Comparison of ENCODE assay signal across 8 cellular contexts in genomic region chr19:4730740-4731171, GRCh38. TPM values are rescaled to one million over a fixed set of nuclear protein-coding genes. Genes with fewer than 3 reads are reported as not detected.
A peak's percentile ranks its signal among the peaks of the same experiment; 100 is the strongest.
DNase-seq lines count a peak whose midpoint lies in the region; ATAC-seq, FAIRE-seq and TF ChIP-seq lines count a peak whose summit lies in the region.

No MANE protein-coding gene starts in this region.

- ATAC-seq in GM19324 (IDR thresholded peaks at IDR 0.05; ENCODE audit: low FRiP score, unreplicated experiment) (no peak), HG02852 (IDR thresholded peaks at IDR 0.05; ENCODE audit: unreplicated experiment) (no peak), HG02885 (IDR thresholded peaks at IDR 0.05; ENCODE audit: poor library complexity, unreplicated experiment) (no peak)

- no TSS peak for BruUV-seq in endothelial cell of umbilical vein (replicated peaks; lab: Mats Ljungman, UMichigan)

- TF ChIP-seq CTCF in AG10803 (conservative IDR thresholded peaks at IDR 0.05; ENCODE audit: low read length) (peak; percentile 52), endothelial cell of umbilical vein (IDR thresholded peaks at IDR 0.05; ENCODE audit: extremely low read depth in 1 of 2, insufficient read depth in 1 of 2, low read depth in 1 of 2, low read length in 2 of 2) (peak; percentile 38 to 56), smooth muscle cell (IDR thresholded peaks at IDR 0.05; ENCODE audit: borderline replicate concordance, insufficient read depth, poor library complexity, severe bottlenecking) (peak; percentile 28)

- H3F3A ChIP-seq in smooth muscle cell (ENCODE audit: low read depth), result no peaks in the 10 kb centered on the region

- H3K36me3 Mint-ChIP-seq in activated CD4-positive, alpha-beta memory T cell treated with anti-CD3 and anti-CD28 coated beads for 36 hours, result no peaks in the 10 kb centered on the region

- H3K9me3 ChIP-seq in endothelial cell of umbilical vein (replicated peaks; ENCODE audit: control insufficient read depth, insufficient read depth, low read length) (no peaks in the 10 kb centered on the region), smooth muscle cell (replicated peaks; ENCODE audit: low read depth) (no peaks in the 10 kb centered on the region)

- 93% methylated on average over 1 of the region's 1 CpG for WGBS in smooth muscle cell (ENCODE audit: low lambda C conversion rate)

- no peak overlapping the region for H3K27ac Mint-ChIP-seq in activated CD4-positive, alpha-beta memory T cell treated with anti-CD3 and anti-CD28 coated beads for 36 hours

- H3K4me3 Mint-ChIP-seq in activated CD4-positive, alpha-beta memory T cell treated with anti-CD3 and anti-CD28 coated beads for 36 hours, result no peak overlapping the region

- no peak for DNase-seq in AG10803 (ENCODE audit: low read depth)
- peak; percentile 38 for DNase-seq in HT-29 (ENCODE audit: low spot score)
- DNase-seq in activated CD4-positive, alpha-beta memory T cell treated with anti-CD3 and anti-CD28 coated beads for 36 hours, result peak; percentile 78
- DNase-seq in endothelial cell of umbilical vein (ENCODE audit: low read depth, low spot score), result peak; percentile 19
- no peak for DNase-seq in smooth muscle cell (lab: John Stamatoyannopoulos, UW; ENCODE audit: unreplicated experiment)

- no peak for TF ChIP-seq POLR2A in endothelial cell of umbilical vein (IDR thresholded peaks at IDR 0.05; ENCODE audit: low read depth, low read length)

- FAIRE-seq in endothelial cell of umbilical vein (lab: Jason Lieb, UNC), result no peak

- H3K4me3 ChIP-seq in AG10803 (ENCODE audit: low read length) (no peak overlapping the region), endothelial cell of umbilical vein (replicated peaks in 1 of 3; ENCODE audit: insufficient read depth in 1 of 3, low read depth in 1 of 3, low read length in 3 of 3) (no peak overlapping the region), smooth muscle cell (no peak overlapping the region)

- H3K27ac ChIP-seq in endothelial cell of umbilical vein (ENCODE audit: insufficient read depth, low read depth, low read length), result no peak overlapping the region
- H3K27ac ChIP-seq in smooth muscle cell (ENCODE audit: low read depth), result no peak overlapping the region

- dilution Hi-C loops in endothelial cell of umbilical vein (cut with MboI; ENCODE audit: extremely low pct_ligation_motif_present, low sequenced_read_pairs), result no loop called here

- H3K9ac ChIP-seq in endothelial cell of umbilical vein (replicated peaks; ENCODE audit: extremely low read depth, insufficient read depth, low read length) (no peak overlapping the region), smooth muscle cell (ENCODE audit: low read depth) (no peak overlapping the region)

- POLR2A ChIA-PET in activated CD4-positive, alpha-beta memory T cell treated with anti-CD3 and anti-CD28 coated beads for 36 hours (lab: Charles Lee), result no interaction called here
- POLR2A ChIA-PET in endothelial cell of umbilical vein (lab: Charles Lee), result no interaction called here

- H3K27me3 Mint-ChIP-seq in activated CD4-positive, alpha-beta memory T cell treated with anti-CD3 and anti-CD28 coated beads for 36 hours, result peaks cover 4% of the 10 kb centered on the region

- H3K4me2 ChIP-seq in endothelial cell of umbilical vein (ENCODE audit: insufficient read depth, low read length), result no peak overlapping the region
- no peak overlapping the region for H3K4me2 ChIP-seq in smooth muscle cell

- H2AFZ ChIP-seq in endothelial cell of umbilical vein (ENCODE audit: low read depth, low read length) (no peak overlapping the region), smooth muscle cell (ENCODE audit: low read depth) (no peak overlapping the region)

- no peaks in the 10 kb centered on the region for H3K9me3 Mint-ChIP-seq in activated CD4-positive, alpha-beta memory T cell treated with anti-CD3 and anti-CD28 coated beads for 36 hours

- H4K20me1 ChIP-seq in endothelial cell of umbilical vein (replicated peaks; ENCODE audit: control insufficient read depth, extremely low read depth, insufficient read depth, low read length) (no peaks in the 10 kb centered on the region), smooth muscle cell (ENCODE audit: low read depth) (no peaks in the 10 kb centered on the region)

- H3K27me3 ChIP-seq in endothelial cell of umbilical vein (ENCODE audit: control insufficient read depth in 2 of 2, insufficient read depth in 2 of 2, low read length in 2 of 2) (no peaks in the 10 kb centered on the region), smooth muscle cell (ENCODE audit: low read depth) (peaks cover 3% of the 10 kb centered on the region)

- H3K4me1 Mint-ChIP-seq in activated CD4-positive, alpha-beta memory T cell treated with anti-CD3 and anti-CD28 coated beads for 36 hours (ENCODE audit: low read depth), result peaks cover 4% of the 10 kb centered on the region

- CTCF ChIA-PET in activated CD4-positive, alpha-beta memory T cell treated with anti-CD3 and anti-CD28 coated beads for 36 hours (lab: Charles Lee), result interaction anchor here (0.6 to 8.6 kb wide), 7 partner anchors 13 to 78 kb away, joined by 3 to 161 read pairs (median 4); partner anchors contain the start of gene FEM1A
- CTCF ChIA-PET in endothelial cell of umbilical vein (lab: Charles Lee), result interaction anchor here (1.1 to 16.2 kb wide), 3 partner anchors 29 to 74 kb away, joined by 3 to 362 read pairs (median 7); partner anchors contain the start of gene FEM1A

- H3K4me1 ChIP-seq in endothelial cell of umbilical vein (ENCODE audit: control insufficient read depth, extremely low read depth, insufficient read depth, low read length) (no peaks in the 10 kb centered on the region), smooth muscle cell (ENCODE audit: low read depth) (no peaks in the 10 kb centered on the region)

- H3K79me2 ChIP-seq in endothelial cell of umbilical vein (ENCODE audit: control insufficient read depth, insufficient read depth, low read length) (no peaks in the 10 kb centered on the region), smooth muscle cell (ENCODE audit: low read depth) (no peaks in the 10 kb centered on the region)

- intact Hi-C loops in activated CD4-positive, alpha-beta memory T cell treated with anti-CD3 and anti-CD28 coated beads for 36 hours (cut with micrococcal nuclease), result no loop called here
- intact Hi-C loops in endothelial cell of umbilical vein (cut with micrococcal nuclease), result loop anchor here (10.0 kb wide), 1 partner anchor 184 kb away; no protein-coding TSS in a partner anchor

- no peaks in the 10 kb centered on the region for H3K9me1 ChIP-seq in endothelial cell of umbilical vein (replicated peaks; ENCODE audit: control insufficient read depth, extremely low read depth, insufficient read depth, low read length)

- no peaks in the 10 kb centered on the region for H3K36me3 ChIP-seq in endothelial cell of umbilical vein (ENCODE audit: control insufficient read depth in 2 of 2, extremely low read depth in 1 of 2, insufficient read depth in 2 of 2, low read length in 2 of 2)
- no peaks in the 10 kb centered on the region for H3K36me3 ChIP-seq in smooth muscle cell (ENCODE audit: low read depth)

TF ChIP-seq in endothelial cell of umbilical vein, 7 proteins besides CTCF, POLR2A, EP300 and RAD21:
- TF ChIP-seq MYC (IDR thresholded peaks at IDR 0.05; ENCODE audit: low read depth, low read length) (no peak), POLR2AphosphoS5 (IDR thresholded peaks at IDR 0.05; ENCODE audit: insufficient read depth, low read depth, low read length) (no peak), GATA2 (IDR thresholded peaks at IDR 0.05; ENCODE audit: insufficient read depth, insufficient read length, low read depth, low read length) (no peak), EZH2 (IDR thresholded peaks at IDR 0.05; ENCODE audit: borderline replicate concordance, low read depth, low read length, severe bottlenecking) (no peak), FOS (IDR thresholded peaks at IDR 0.05; ENCODE audit: borderline replicate concordance, insufficient read depth, low read length) (no peak), JUN (IDR thresholded peaks at IDR 0.05; ENCODE audit: borderline replicate concordance, insufficient read depth, insufficient read length, low read depth) (no peak)
- TF ChIP-seq, protein P1, sequence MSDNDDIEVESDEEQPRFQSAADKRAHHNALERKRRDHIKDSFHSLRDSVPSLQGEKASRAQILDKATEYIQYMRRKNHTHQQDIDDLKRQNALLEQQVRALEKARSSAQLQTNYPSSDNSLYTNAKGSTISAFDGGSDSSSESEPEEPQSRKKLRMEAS (IDR thresholded peaks at IDR 0.05; ENCODE audit: insufficient read depth, insufficient read length), result no peak
TF ChIP-seq in endothelial cell of umbilical vein: peak in this region for 0.

RNA-seq across cellular contexts. Expression of gene DPP9, which starts 7.1 kb away (rescaled TPM):
- total RNA-seq in HT-29 (2014; rRNA removed; shearing (Covaris generic)), result 72.8 and 74.3 TPM in 2 replicates
- 10 to 100 TPM; 54.8 to 57.5 TPM for total RNA-seq in activated CD4-positive, alpha-beta memory T cell treated with anti-CD3 and anti-CD28 coated beads for 36 hours
- total RNA-seq in endothelial cell of umbilical vein (87.6 and 98.0 TPM in 2 replicates), smooth muscle cell (13.0 and 44.3 TPM in 2 replicates)
- polyA plus RNA-seq in endothelial cell of umbilical vein (31.5 and 38.3 TPM in 2 replicates), smooth muscle cell (26.3 and 36.6 TPM in 2 replicates)
- 20.3 TPM in 2 replicates for polyA plus RNA-seq in endothelial cell of umbilical vein (2011; cell fraction: cytosol; rRNA removed)
- polyA plus RNA-seq in endothelial cell of umbilical vein (2011; cell fraction: nucleus; rRNA removed), result 34.8 and 37.6 TPM in 2 replicates
- 52.3 and 53.6 TPM in 2 replicates for polyA plus RNA-seq in endothelial cell of umbilical vein (2012)
- polyA minus RNA-seq in endothelial cell of umbilical vein, result 17.5 and 24.7 TPM in 2 replicates
- 17.6 TPM for polyA minus RNA-seq in endothelial cell of umbilical vein (2011; cell fraction: cytosol; rRNA and poly(A)+ RNA removed)
- 25.6 and 54.2 TPM in 2 replicates for polyA minus RNA-seq in endothelial cell of umbilical vein (2011; cell fraction: nucleus; rRNA and poly(A)+ RNA removed)

Comparison
In these comparisons a context has a peak if more than half of its experiments do, and no peak if none do; other contexts are left out.
1. DNase-seq: peak in HT-29 (single experiment), activated CD4-positive, alpha-beta memory T cell treated with anti-CD3 and anti-CD28 coated beads for 36 hours (single experiment) and endothelial cell of umbilical vein (single experiment); none in AG10803 (single experiment) and smooth muscle cell (single experiment).
2. Peak in every context shown above with its lines, with median percentiles within 50 percentile points of each other: CTCF ChIP-seq.